ENCODE assay signal across 16 cellular contexts in genomic region chr13:41544824-41545707, GRCh38.
DNase-seq lines count a peak whose midpoint lies in the region; ATAC-seq and TF ChIP-seq lines count a peak whose summit lies in the region.
"Had no signal": no experiment of that assay in that cellular context is flagged by ENCODE, and none has a peak within 500 bp of the region (broad histone marks: within the 10 kb centered on the region; RNA-seq: fewer than 3 reads in every experiment).

No MANE protein-coding gene starts in this region.

- H3K27me3 ChIP-seq in SJCRH30 (no peaks in the 10 kb centered on the region), ascending aorta (no peaks in the 10 kb centered on the region)
- H3K27me3 ChIP-seq: upper lobe of right lung had no signal

- H3K36me3 Mint-ChIP-seq in activated CD4-positive, alpha-beta T cell treated with anti-CD3 and anti-CD28 coated beads, Interleukin-2, amount 10 ng/mL, durations not matched to agents 24 days and 14 days (ENCODE audit: low read depth), result peaks cover 2% of the 10 kb centered on the region
- H3K36me3 Mint-ChIP-seq: CD8-positive, alpha-beta T cell had no signal

- intact Hi-C loops in activated CD4-positive, alpha-beta T cell treated with anti-CD3 and anti-CD28 coated beads, Interleukin-2, amount 10 ng/mL, durations not matched to agents 24 days and 14 days (cut with micrococcal nuclease), result no loop called here
- intact Hi-C loops in ascending aorta (cut with DNase I), result no loop called here

- H3K27ac ChIP-seq in SJCRH30, result peak overlapping the region; percentile 99
- H3K27ac ChIP-seq in epithelial cell of prostate, result peak overlapping the region; percentile 27
- H3K27ac ChIP-seq in substantia nigra (ENCODE audit: low read depth, low read length, poor library complexity, severe bottlenecking), result peak overlapping the region; percentile 100
- no peak overlapping the region for H3K27ac ChIP-seq in coronary artery
- H3K27ac ChIP-seq in ascending aorta, result no peak overlapping the region
- H3K27ac ChIP-seq: upper lobe of right lung had no signal

- H3K4me3 ChIP-seq in SJCRH30 (no peak overlapping the region), coronary artery (no peak overlapping the region), ascending aorta (no peak overlapping the region)
- H3K4me3 ChIP-seq: upper lobe of right lung had no signal

- H3K27me3 Mint-ChIP-seq in activated CD4-positive, alpha-beta T cell treated with anti-CD3 and anti-CD28 coated beads, Interleukin-2, amount 10 ng/mL, durations not matched to agents 24 days and 14 days, result no peaks in the 10 kb centered on the region
- H3K27me3 Mint-ChIP-seq: dendritic cell treated with granulocyte-macrophage colony-stimulating factor and Interleukin-4, amounts not matched to agents 40 ng/mL and 50 ng/mL, for 4 days; naive thymus-derived CD4-positive, alpha-beta T cell had no signal

- H3K4me1 ChIP-seq in SJCRH30 (peaks cover 43% of the 10 kb centered on the region), ascending aorta (peaks cover 0 to 5% of the 10 kb centered on the region in 2 donors)

- H3K36me3 ChIP-seq in SJCRH30 (no peaks in the 10 kb centered on the region), ascending aorta (no peaks in the 10 kb centered on the region)
- H3K36me3 ChIP-seq: upper lobe of right lung had no signal

- H3K9me3 Mint-ChIP-seq in activated CD4-positive, alpha-beta T cell treated with anti-CD3 and anti-CD28 coated beads, Interleukin-2, amount 10 ng/mL, durations not matched to agents 24 days and 14 days, result peaks cover 8% of the 10 kb centered on the region
- H3K9me3 Mint-ChIP-seq: activated B cell treated with CpG ODN at 0.5 μM for 24 hours; CD8-positive, alpha-beta T cell had no signal

- peak; percentile 54 for DNase-seq in activated CD4-positive, alpha-beta T cell treated with anti-CD3 and anti-CD28 coated beads, Interleukin-2, amount 10 ng/mL, durations not matched to agents 24 days and 14 days
- no peak for DNase-seq in activated CD4-positive, alpha-beta T cell treated with anti-CD3 and anti-CD28 coated beads for 1 hour
- no peak for DNase-seq in SJCRH30
- DNase-seq in epithelial cell of prostate (ENCODE audit: low read depth, low spot score), result peak; percentile 26
- DNase-seq in substantia nigra (lab: John Stamatoyannopoulos, UW), result no peak
- no peak for DNase-seq in coronary artery (ENCODE audit: low spot score)
- DNase-seq in ascending aorta (ENCODE audit: low spot score in 2 of 2), result no peak
- DNase-seq: activated B cell treated with CpG ODN at 0.5 μM for 24 hours; CD8-positive, alpha-beta T cell; hypothalamus; naive thymus-derived CD4-positive, alpha-beta T cell; NCI-H345; stimulated activated CD4-positive, alpha-beta T cell treated with anti-CD3 and anti-CD28 coated beads, Interleukin-2, amount 100 ng/mL, for 48 hours; upper lobe of right lung had no signal

- no peak overlapping the region for H3K27ac Mint-ChIP-seq in activated CD4-positive, alpha-beta T cell treated with anti-CD3 and anti-CD28 coated beads, Interleukin-2, amount 10 ng/mL, durations not matched to agents 24 days and 14 days
- H3K27ac Mint-ChIP-seq: activated B cell treated with CpG ODN at 0.5 μM for 24 hours; CD8-positive, alpha-beta T cell had no signal

- no peak overlapping the region for H3K4me3 Mint-ChIP-seq in activated CD4-positive, alpha-beta T cell treated with anti-CD3 and anti-CD28 coated beads, Interleukin-2, amount 10 ng/mL, durations not matched to agents 24 days and 14 days
- H3K4me3 Mint-ChIP-seq: activated B cell treated with CpG ODN at 0.5 μM for 24 hours; CD8-positive, alpha-beta T cell; dendritic cell treated with granulocyte-macrophage colony-stimulating factor and Interleukin-4, amounts not matched to agents 40 ng/mL and 50 ng/mL, for 4 days; naive thymus-derived CD4-positive, alpha-beta T cell had no signal

- no peak for TF ChIP-seq CTCF in coronary artery (IDR thresholded peaks at IDR 0.05)
- no peak for TF ChIP-seq CTCF in ascending aorta (IDR thresholded peaks at IDR 0.05)

- peaks cover 2% of the 10 kb centered on the region; the same call in 1 of the 2 replicates for H3K9me3 ChIP-seq in SJCRH30 (replicated peaks)
- H3K9me3 ChIP-seq in ascending aorta, result no peaks in the 10 kb centered on the region
- H3K9me3 ChIP-seq: upper lobe of right lung had no signal

- H3K4me1 Mint-ChIP-seq in activated CD4-positive, alpha-beta T cell treated with anti-CD3 and anti-CD28 coated beads, Interleukin-2, amount 10 ng/mL, durations not matched to agents 24 days and 14 days, result peaks cover 29% of the 10 kb centered on the region
- H3K4me1 Mint-ChIP-seq: activated B cell treated with CpG ODN at 0.5 μM for 24 hours had no signal

- ATAC-seq in GM21529 (IDR thresholded peaks at IDR 0.05; ENCODE audit: unreplicated experiment), result no peak
- ATAC-seq: CD8-positive, alpha-beta T cell; naive thymus-derived CD4-positive, alpha-beta T cell; upper lobe of right lung had no signal

Comparison
In these comparisons a context has a peak if more than half of its experiments do, and no peak if none do; other contexts are left out.
1. DNase-seq: peak in activated CD4-positive, alpha-beta T cell treated with anti-CD3 and anti-CD28 coated beads, Interleukin-2, amount 10 ng/mL, durations not matched to agents 24 days and 14 days (single experiment) and epithelial cell of prostate (single experiment); none in activated CD4-positive, alpha-beta T cell treated with anti-CD3 and anti-CD28 coated beads for 1 hour (single experiment), SJCRH30 (0 of 2), substantia nigra (0 of 49), coronary artery (single experiment) and ascending aorta (0 of 2).
2. H3K27ac ChIP-seq: peak in SJCRH30 (single experiment), epithelial cell of prostate (single experiment) and substantia nigra (single experiment); none in coronary artery (0 of 2) and ascending aorta (0 of 2).